1 cellular context compared by ENCODE assay signal in genomic region chr2:88429929-88430328, GRCh38.
A peak's percentile ranks its signal among the peaks of the same experiment; 100 is the strongest.
TF ChIP-seq lines count a peak whose summit lies in the region.

No MANE protein-coding gene starts in this region.

TF ChIP-seq in H1, 55 proteins besides CTCF, POLR2A, EP300 and RAD21 (continued from another document):
- TF ChIP-seq TAF1 (IDR thresholded peaks at IDR 0.05; ENCODE audit: low read depth, low read length) = no peak
- TF ChIP-seq KDM1A (IDR thresholded peaks at IDR 0.05; ENCODE audit: borderline replicate concordance, low read length) = no peak
- no peak for TF ChIP-seq TBP (IDR thresholded peaks at IDR 0.05; ENCODE audit: low read depth, low read length)
- peak; percentile 58; the same call in 1 of the 2 replicates for TF ChIP-seq TEAD4 (IDR thresholded peaks at IDR 0.05; ENCODE audit: low read depth, low read length)
- TF ChIP-seq E2F6 (IDR thresholded peaks at IDR 0.05) = no peak
- no peak for TF ChIP-seq SUZ12 (IDR thresholded peaks at IDR 0.05; ENCODE audit: low read length)
- no peak for TF ChIP-seq CHD2 (IDR thresholded peaks at IDR 0.05; ENCODE audit: low read length)
- TF ChIP-seq CBX5 (IDR thresholded peaks at IDR 0.05; ENCODE audit: low read depth, low read length) = no peak
